In the genomic region with DNA sequence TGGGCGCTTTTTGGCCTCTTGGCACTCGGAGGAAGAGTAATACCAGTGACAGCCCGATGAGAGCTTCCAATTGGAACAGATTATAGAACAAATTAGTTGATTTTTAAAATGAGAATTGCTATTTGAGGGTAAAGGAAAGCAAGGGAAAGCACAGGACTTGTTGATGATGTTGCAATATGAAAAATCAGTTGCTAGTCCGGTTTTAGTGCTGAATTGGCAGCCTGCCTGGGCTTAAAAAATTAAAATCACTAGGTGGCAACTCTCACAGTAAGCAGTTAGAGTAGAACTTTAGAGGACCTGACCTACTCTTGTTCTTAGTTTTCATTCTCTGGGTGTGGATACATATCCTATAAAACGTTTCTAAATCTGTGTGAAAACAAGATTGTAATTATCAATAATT, we compare ENCODE assay signal across 10 cellular contexts. TPM values are rescaled to one million over a fixed set of nuclear protein-coding genes. Genes with fewer than 3 reads are reported as not detected.
DNase-seq lines count a peak whose midpoint lies in the region; ATAC-seq and TF ChIP-seq lines count a peak whose summit lies in the region.
"Had no signal": no experiment of that assay in that cellular context is flagged by ENCODE, and none has a peak within 500 bp of the region (broad histone marks: within the 10 kb centered on the region; RNA-seq: fewer than 3 reads in every experiment).

No MANE protein-coding gene starts in this region.

- ATAC-seq in stimulated activated naive CD8-positive, alpha-beta T cell treated with anti-CD3 and anti-CD28 coated beads, Interleukin-15, amount 100 ng/mL, for 72 hours: no peak

- H3K27me3 Mint-ChIP-seq in T-helper 1 cell treated with Interleukin-12 subunit alpha and Interleukin-12 subunit beta and Interleukin-4 antibody, amounts not matched to agents 30 μg/mL and 1 μg/mL, for 36 hours (ENCODE audit: low read depth): no peaks in the 10 kb centered on the region
- peaks cover 2% of the 10 kb centered on the region for H3K27me3 Mint-ChIP-seq in activated T-helper 1 cell treated with anti-CD3 and anti-CD28 coated beads, Interleukin-12 subunit alpha, Interleukin-12 subunit beta, Interleukin-2, Interleukin-4 antibody, amounts not matched to agents 30 ng/mL and 10 ng/mL and 1 ng/mL, durations not matched to agents 14 hours and 24 hours and 36 hours (ENCODE audit: insufficient read depth)
- H3K27me3 Mint-ChIP-seq in stimulated activated naive CD8-positive, alpha-beta T cell treated with anti-CD3 and anti-CD28 coated beads, Interleukin-15, amount 100 ng/mL, for 72 hours: no peaks in the 10 kb centered on the region

- no peaks in the 10 kb centered on the region for H3K9me3 Mint-ChIP-seq in T-helper 1 cell treated with Interleukin-12 subunit alpha and Interleukin-12 subunit beta and Interleukin-4 antibody, amounts not matched to agents 30 μg/mL and 1 μg/mL, for 36 hours
- no peaks in the 10 kb centered on the region for H3K9me3 Mint-ChIP-seq in activated T-helper 1 cell treated with anti-CD3 and anti-CD28 coated beads, Interleukin-12 subunit alpha, Interleukin-12 subunit beta, Interleukin-2, Interleukin-4 antibody, amounts not matched to agents 30 ng/mL and 10 ng/mL and 1 ng/mL, durations not matched to agents 14 hours and 24 hours and 36 hours
- no peaks in the 10 kb centered on the region for H3K9me3 Mint-ChIP-seq in stimulated activated naive CD8-positive, alpha-beta T cell treated with anti-CD3 and anti-CD28 coated beads, Interleukin-15, amount 100 ng/mL, for 72 hours

- no peak for DNase-seq in T-helper 1 cell
- no peak for DNase-seq in activated T-helper 1 cell treated with anti-CD3 and anti-CD28 coated beads, Interleukin-12 subunit alpha, Interleukin-12 subunit beta, Interleukin-2, Interleukin-4 antibody, amounts not matched to agents 30 ng/mL and 10 ng/mL and 1 ng/mL, durations not matched to agents 14 hours and 24 hours and 36 hours (ENCODE audit: low spot score)
- peak; percentile 36 for DNase-seq in iris pigment epithelial cell (ENCODE audit: low read depth)
- DNase-seq in stimulated activated naive CD8-positive, alpha-beta T cell treated with anti-CD3 and anti-CD28 coated beads, Interleukin-15, amount 100 ng/mL, for 72 hours: no peak
- no peak for DNase-seq in GM20000 (ENCODE audit: low spot score)
- no peak for DNase-seq in midbrain (lab: John Stamatoyannopoulos, UW)
- DNase-seq in medulla oblongata (ENCODE audit: extremely low spot score): no peak
- DNase-seq: amniotic stem cell had no signal

- H3K27ac Mint-ChIP-seq in T-helper 1 cell treated with Interleukin-12 subunit alpha and Interleukin-12 subunit beta and Interleukin-4 antibody, amounts not matched to agents 30 μg/mL and 1 μg/mL, for 36 hours: peak overlapping the region; percentile 52
- H3K27ac Mint-ChIP-seq in activated T-helper 1 cell treated with anti-CD3 and anti-CD28 coated beads, Interleukin-12 subunit alpha, Interleukin-12 subunit beta, Interleukin-2, Interleukin-4 antibody, amounts not matched to agents 30 ng/mL and 10 ng/mL and 1 ng/mL, durations not matched to agents 14 hours and 24 hours and 36 hours: peak overlapping the region; percentile 76
- peak overlapping the region; percentile 50 to 57 for H3K27ac Mint-ChIP-seq in stimulated activated naive CD8-positive, alpha-beta T cell treated with anti-CD3 and anti-CD28 coated beads, Interleukin-15, amount 100 ng/mL, for 72 hours

- peaks cover 45% of the 10 kb centered on the region for H3K4me1 Mint-ChIP-seq in T-helper 1 cell treated with Interleukin-12 subunit alpha and Interleukin-12 subunit beta and Interleukin-4 antibody, amounts not matched to agents 30 μg/mL and 1 μg/mL, for 36 hours (ENCODE audit: low read depth)
- peaks cover 69% of the 10 kb centered on the region for H3K4me1 Mint-ChIP-seq in activated T-helper 1 cell treated with anti-CD3 and anti-CD28 coated beads, Interleukin-12 subunit alpha, Interleukin-12 subunit beta, Interleukin-2, Interleukin-4 antibody, amounts not matched to agents 30 ng/mL and 10 ng/mL and 1 ng/mL, durations not matched to agents 14 hours and 24 hours and 36 hours (ENCODE audit: low read depth)
- peaks cover 45% of the 10 kb centered on the region for H3K4me1 Mint-ChIP-seq in stimulated activated naive CD8-positive, alpha-beta T cell treated with anti-CD3 and anti-CD28 coated beads, Interleukin-15, amount 100 ng/mL, for 72 hours

- TF ChIP-seq CTCF in GM20000 (IDR thresholded peaks at IDR 0.05; ENCODE audit: extremely low read depth, missing control alignments): no peak

- H3K36me3 Mint-ChIP-seq in T-helper 1 cell treated with Interleukin-12 subunit alpha and Interleukin-12 subunit beta and Interleukin-4 antibody, amounts not matched to agents 30 μg/mL and 1 μg/mL, for 36 hours (ENCODE audit: low read depth): peaks cover 36% of the 10 kb centered on the region
- H3K36me3 Mint-ChIP-seq in activated T-helper 1 cell treated with anti-CD3 and anti-CD28 coated beads, Interleukin-12 subunit alpha, Interleukin-12 subunit beta, Interleukin-2, Interleukin-4 antibody, amounts not matched to agents 30 ng/mL and 10 ng/mL and 1 ng/mL, durations not matched to agents 14 hours and 24 hours and 36 hours (ENCODE audit: low read depth): peaks cover 30% of the 10 kb centered on the region

- peak overlapping the region; percentile 84 for H3K4me3 Mint-ChIP-seq in T-helper 1 cell treated with Interleukin-12 subunit alpha and Interleukin-12 subunit beta and Interleukin-4 antibody, amounts not matched to agents 30 μg/mL and 1 μg/mL, for 36 hours
- peak overlapping the region; percentile 89 for H3K4me3 Mint-ChIP-seq in activated T-helper 1 cell treated with anti-CD3 and anti-CD28 coated beads, Interleukin-12 subunit alpha, Interleukin-12 subunit beta, Interleukin-2, Interleukin-4 antibody, amounts not matched to agents 30 ng/mL and 10 ng/mL and 1 ng/mL, durations not matched to agents 14 hours and 24 hours and 36 hours
- H3K4me3 Mint-ChIP-seq in stimulated activated naive CD8-positive, alpha-beta T cell treated with anti-CD3 and anti-CD28 coated beads, Interleukin-15, amount 100 ng/mL, for 72 hours: no peak overlapping the region

- intact Hi-C loops in activated T-helper 1 cell treated with anti-CD3 and anti-CD28 coated beads, Interleukin-12 subunit alpha, Interleukin-12 subunit beta, Interleukin-2, Interleukin-4 antibody, amounts not matched to agents 30 ng/mL and 10 ng/mL and 1 ng/mL, durations not matched to agents 14 hours and 24 hours and 36 hours (cut with micrococcal nuclease): no loop called here

RNA-seq across cellular contexts. Expression of a gene that starts 2.1 kb away (rescaled TPM):
- not detected in 2 replicates for total RNA-seq in activated T-helper 1 cell treated with anti-CD3 and anti-CD28 coated beads, Interleukin-12 subunit alpha, Interleukin-12 subunit beta, Interleukin-2, Interleukin-4 antibody, amounts not matched to agents 30 ng/mL and 10 ng/mL and 1 ng/mL, durations not matched to agents 14 hours and 24 hours and 36 hours
- total RNA-seq: lower leg skin had no signal

RNA-seq across cellular contexts. Expression of a gene that starts 50.6 kb away (rescaled TPM):
- 40.7 and 48.2 TPM in 2 replicates for total RNA-seq in activated T-helper 1 cell treated with anti-CD3 and anti-CD28 coated beads, Interleukin-12 subunit alpha, Interleukin-12 subunit beta, Interleukin-2, Interleukin-4 antibody, amounts not matched to agents 30 ng/mL and 10 ng/mL and 1 ng/mL, durations not matched to agents 14 hours and 24 hours and 36 hours

RNA-seq across cellular contexts. Expression of a gene that starts 50.7 kb away (rescaled TPM):
- total RNA-seq in activated T-helper 1 cell treated with anti-CD3 and anti-CD28 coated beads, Interleukin-12 subunit alpha, Interleukin-12 subunit beta, Interleukin-2, Interleukin-4 antibody, amounts not matched to agents 30 ng/mL and 10 ng/mL and 1 ng/mL, durations not matched to agents 14 hours and 24 hours and 36 hours: 100 and 106 TPM in 2 replicates

Comparison
In these comparisons a context has a peak if more than half of its experiments do, and no peak if none do; other contexts are left out.
1. H3K4me3 Mint-ChIP-seq: peak in T-helper 1 cell treated with Interleukin-12 subunit alpha and Interleukin-12 subunit beta and Interleukin-4 antibody, amounts not matched to agents 30 μg/mL and 1 μg/mL, for 36 hours (single experiment) and activated T-helper 1 cell treated with anti-CD3 and anti-CD28 coated beads, Interleukin-12 subunit alpha, Interleukin-12 subunit beta, Interleukin-2, Interleukin-4 antibody, amounts not matched to agents 30 ng/mL and 10 ng/mL and 1 ng/mL, durations not matched to agents 14 hours and 24 hours and 36 hours (single experiment); none in stimulated activated naive CD8-positive, alpha-beta T cell treated with anti-CD3 and anti-CD28 coated beads, Interleukin-15, amount 100 ng/mL, for 72 hours (0 of 2).
2. Peak in every context shown above with its lines, with median percentiles within 50 percentile points of each other: H3K27ac Mint-ChIP-seq.